Comparison of ENCODE assay signal across 1 cellular context in genomic region chr2:88857951-88858406, GRCh38.
TF ChIP-seq lines count a peak whose summit lies in the region.

No MANE protein-coding gene starts in this region.

TF ChIP-seq in IMR-90, 13 proteins besides CTCF, POLR2A, EP300 and RAD21 (continued from another document):
- no peak for TF ChIP-seq ELK1 (IDR thresholded peaks at IDR 0.05; ENCODE audit: borderline replicate concordance, low read depth, low read length)
